In the genomic region with DNA sequence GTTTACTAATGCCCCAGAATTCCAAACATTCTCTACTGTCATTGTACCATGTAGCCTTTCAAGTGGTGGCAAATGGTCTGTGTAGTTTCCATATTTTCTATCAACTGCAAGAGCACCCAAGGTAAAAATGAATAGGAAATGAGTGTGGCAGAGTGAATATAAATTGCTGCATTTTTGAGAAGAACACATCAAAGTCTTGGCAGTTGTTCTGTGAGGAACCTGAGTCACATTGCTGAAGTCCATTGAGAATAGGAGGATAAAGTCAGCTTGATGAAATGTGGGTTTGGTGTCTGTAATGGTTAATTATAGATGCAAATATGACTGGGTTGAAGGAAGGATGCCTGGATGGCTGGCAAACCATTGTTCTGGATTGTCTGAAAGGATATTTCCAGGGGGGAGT, we compare ENCODE assay signal across 19 cellular contexts.
"Had no signal": no experiment of that assay in that cellular context is flagged by ENCODE, and none has a peak within 500 bp of the region (broad histone marks: within the 10 kb centered on the region; RNA-seq: fewer than 3 reads in every experiment).

No MANE protein-coding gene starts in this region.

- ATAC-seq: foreskin keratinocyte, T-helper 17 cell had no signal

- H3K9me3 ChIP-seq: sigmoid colon, thoracic aorta, vagina had no signal

- H3K4me1 ChIP-seq: foreskin keratinocyte, left ventricle myocardium inferior, vagina had no signal

- DNase-seq: activated CD4-positive, alpha-beta memory T cell treated with anti-CD3 and anti-CD28 coated beads for 36 hours; activated CD4-positive, alpha-beta T cell treated with anti-CD3 and anti-CD28 coated beads for 48 hours; activated CD4-positive, CD25-positive, alpha-beta regulatory T cell; activated naive CD4-positive, alpha-beta T cell treated with Interleukin-2 at 50 U/mL for 16 hours; activated naive CD8-positive, alpha-beta T cell treated with anti-CD3 and anti-CD28 coated beads for 36 hours; activated T-cell treated with anti-CD3 and anti-CD28 coated beads, Interleukin-2, amount 50 U/mL, for 48 hours; cortex of kidney; endodermal cell; left ventricle myocardium inferior; midbrain; occipital lobe; posterior cingulate gyrus; sigmoid colon; stimulated activated CD4-positive, alpha-beta T cell treated with anti-CD3 and anti-CD28 coated beads, Interleukin-4, amount 100 ng/mL, for 24 hours; stimulated activated naive CD4-positive, alpha-beta T cell treated with Interleukin-2 at 50 U/mL for 16 hours; T-helper 17 cell had no signal

- H3K27ac ChIP-seq: foreskin keratinocyte, left ventricle myocardium inferior, sigmoid colon, thoracic aorta, vagina had no signal

- H3K27me3 ChIP-seq: foreskin keratinocyte, sigmoid colon, vagina had no signal

- H3K36me3 ChIP-seq: left ventricle myocardium inferior, sigmoid colon, thoracic aorta, vagina had no signal

- H3K4me3 ChIP-seq: left ventricle myocardium inferior, sigmoid colon, thoracic aorta, vagina had no signal
